ENCODE assay signal across 1 cellular context in genomic region chr1:157137051-157137772, GRCh38.
TF ChIP-seq lines count a peak whose summit lies in the region.

No MANE protein-coding gene starts in this region.

TF ChIP-seq in H1, 55 proteins besides CTCF, POLR2A, EP300 and RAD21 (continued from another document):
- no peak for TF ChIP-seq BACH1 (IDR thresholded peaks at IDR 0.05; ENCODE audit: low read length)
- TF ChIP-seq ZNF274 (IDR thresholded peaks at IDR 0.05; ENCODE audit: borderline replicate concordance, extremely low read depth, low read length), result no peak
- TF ChIP-seq SRF (IDR thresholded peaks at IDR 0.05; ENCODE audit: low read depth, low read length), result no peak
- no peak for TF ChIP-seq SIX5 (IDR thresholded peaks at IDR 0.05; ENCODE audit: low read depth, low read length)
- no peak for TF ChIP-seq SAP30 (IDR thresholded peaks at IDR 0.05; ENCODE audit: insufficient read depth, insufficient replicate concordance, low read length)
- TF ChIP-seq SUZ12 (IDR thresholded peaks at IDR 0.05; ENCODE audit: low read length), result no peak
